In genomic region chr6:144064402-144064830, GRCh38 we compare ENCODE assay signal across 8 cellular contexts. TPM values are rescaled to one million over a fixed set of nuclear protein-coding genes. Genes with fewer than 3 reads are reported as not detected.
DNase-seq lines count a peak whose midpoint lies in the region; ATAC-seq and TF ChIP-seq lines count a peak whose summit lies in the region.

No MANE protein-coding gene starts in this region.

- no peak for DNase-seq in AG04449 (ENCODE audit: low read depth, low spot score)
- peak; percentile 47 for DNase-seq in activated CD4-positive, alpha-beta T cell treated with anti-CD3 and anti-CD28 coated beads for 1 hour
- peak; percentile 13 for DNase-seq in cortex of kidney (lab: John Stamatoyannopoulos, UW)
- peak; percentile 91 for DNase-seq in mesenteric fat pad (ENCODE audit: low spot score)
- peak; percentile 59 for DNase-seq in stimulated activated CD8-positive, alpha-beta memory T cell treated with anti-CD3 and anti-CD28 coated beads, Interleukin-4, amount 100 ng/mL, for 24 hours (ENCODE audit: low read depth)
- no peak for DNase-seq in pons (ENCODE audit: low spot score)

- CTCF ChIA-PET in AG04449 (lab: Yijun Ruan, JAX): interaction anchor here (0.7 kb wide), 1 partner anchor 51 kb away, joined by 4 read pairs; no protein-coding TSS in a partner anchor

- TF ChIP-seq CTCF in AG04449 (IDR thresholded peaks at IDR 0.05; ENCODE audit: insufficient read depth, low read length, missing control alignments): no peak

- peak overlapping the region; percentile 58 for H3K4me3 ChIP-seq in AG04449 (ENCODE audit: low read depth, low read length)

- ATAC-seq in GM19397 (IDR thresholded peaks at IDR 0.05; ENCODE audit: unreplicated experiment): peak; percentile 13
- peak; percentile 10 for ATAC-seq in HG03565 (IDR thresholded peaks at IDR 0.05; ENCODE audit: unreplicated experiment)

- POLR2A ChIA-PET in AG04449 (lab: Yijun Ruan, JAX): no interaction called here

RNA-seq across cellular contexts. Expression of gene SF3B5, which starts 31.0 kb away (rescaled TPM):
- 106 TPM for total RNA-seq in mesenteric fat pad

RNA-seq across cellular contexts. Expression of gene PLAGL1, which starts 56.4 kb away (rescaled TPM):
- total RNA-seq in mesenteric fat pad: 40.9 TPM

Comparison
In these comparisons a context has a peak if more than half of its experiments do, and no peak if none do; other contexts are left out.
1. DNase-seq: peak in activated CD4-positive, alpha-beta T cell treated with anti-CD3 and anti-CD28 coated beads for 1 hour (single experiment), cortex of kidney (single experiment), mesenteric fat pad (single experiment) and stimulated activated CD8-positive, alpha-beta memory T cell treated with anti-CD3 and anti-CD28 coated beads, Interleukin-4, amount 100 ng/mL, for 24 hours (single experiment); none in AG04449 (single experiment) and pons (single experiment).